Comparison of ENCODE assay signal across 12 cellular contexts in the genomic region with DNA sequence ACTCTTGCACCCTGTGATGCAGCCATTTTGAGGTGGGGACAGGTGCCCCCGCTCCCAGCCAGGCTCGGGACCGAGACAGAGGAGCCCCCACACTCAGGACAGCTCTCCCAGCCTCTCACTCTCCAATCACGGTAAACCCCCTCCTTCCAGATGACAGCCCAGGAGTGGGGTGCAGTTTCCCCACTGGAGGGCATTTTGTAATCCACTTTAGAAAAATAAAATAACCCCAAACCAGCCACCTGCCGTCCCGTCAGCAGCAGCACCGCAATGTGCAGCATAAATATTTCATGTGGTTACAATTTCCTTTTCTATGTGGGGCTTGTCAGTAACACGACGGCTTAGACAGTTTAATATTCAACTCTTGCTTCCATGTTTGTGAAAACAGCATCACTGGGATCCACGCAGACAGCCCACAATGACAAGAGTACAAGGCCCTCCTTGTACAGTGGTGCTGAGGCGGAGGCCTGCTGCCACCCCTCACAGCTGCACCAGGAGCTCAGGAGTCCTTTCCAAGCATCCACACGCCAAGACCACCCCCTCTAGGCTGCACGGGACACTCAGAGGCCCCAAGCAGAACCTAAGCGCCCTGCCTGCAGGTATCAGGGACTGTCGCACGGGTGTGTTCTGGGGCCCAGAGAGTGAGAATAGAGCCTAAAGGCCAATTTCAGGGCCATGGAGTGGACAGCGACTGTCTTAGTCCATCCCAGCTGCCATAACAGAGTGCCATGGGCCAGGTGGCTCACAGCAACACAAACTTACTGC.
DNase-seq lines count a peak whose midpoint lies in the region; ATAC-seq lines count a peak whose summit lies in the region.
"Had no signal": no experiment of that assay in that cellular context is flagged by ENCODE, and none has a peak within 500 bp of the region (broad histone marks: within the 10 kb centered on the region; RNA-seq: fewer than 3 reads in every experiment).

No MANE protein-coding gene starts in this region.

- H3K14ac ChIP-seq in trophoblast cell (ENCODE audit: low read length) = no peak overlapping the region

- no peak overlapping the region for H3K23ac ChIP-seq in trophoblast cell (ENCODE audit: low read length)

- H3K4me3 ChIP-seq in BLaER1 treated with 17β-estradiol and CSF1 and Interleukin-3, amounts not matched to agents 10 nM and 100 nM = peak overlapping the region in 8 of 10 experiments; percentile 48 to 67 (median 55); a peak in 14 of 20 replicates
- H3K4me3 ChIP-seq in mucosa of rectum (ENCODE audit: low read length in 2 of 2) = no peak overlapping the region
- no peak overlapping the region for H3K4me3 ChIP-seq in trophoblast cell (ENCODE audit: low read depth, low read length)
- no peak overlapping the region for H3K4me3 ChIP-seq in Karpas-422 (ENCODE audit: low read length)
- H3K4me3 ChIP-seq: breast epithelium had no signal

- H4K91ac ChIP-seq in trophoblast cell (ENCODE audit: low read depth, low read length) = no peak overlapping the region

- peaks cover 7% of the 10 kb centered on the region for H3K27me3 Mint-ChIP-seq in activated T-helper 1 cell treated with anti-CD3 and anti-CD28 coated beads, Interleukin-12 subunit alpha, Interleukin-12 subunit beta, Interleukin-2, Interleukin-4 antibody, amounts not matched to agents 30 ng/mL and 10 ng/mL and 1 ng/mL, durations not matched to agents 14 hours and 24 hours and 36 hours (ENCODE audit: insufficient read depth)

- ATAC-seq in GM21825 (IDR thresholded peaks at IDR 0.05; ENCODE audit: unreplicated experiment) (no peak), GM21423 (IDR thresholded peaks at IDR 0.05; ENCODE audit: unreplicated experiment) (no peak)

- H3K18ac ChIP-seq in trophoblast cell (ENCODE audit: low read length) = no peak overlapping the region

- no peak overlapping the region for H2BK5ac ChIP-seq in trophoblast cell (ENCODE audit: low read depth, low read length, poor library complexity)

- H2AK5ac ChIP-seq in trophoblast cell (ENCODE audit: low read length) = no peak overlapping the region

- H3K36me3 ChIP-seq in BLaER1 treated with 17β-estradiol and CSF1 and Interleukin-3, amounts not matched to agents 10 nM and 100 nM = no peaks in the 10 kb centered on the region
- no peaks in the 10 kb centered on the region for H3K36me3 ChIP-seq in mucosa of rectum (ENCODE audit: control insufficient read depth in 2 of 2, insufficient read depth in 2 of 2, low read length in 2 of 2)
- H3K36me3 ChIP-seq in trophoblast cell (ENCODE audit: control insufficient read depth in 1 of 2, insufficient read depth in 2 of 2, low read length in 2 of 2) = no peaks in the 10 kb centered on the region
- peaks cover 23% of the 10 kb centered on the region; the same call in 1 of the 2 replicates for H3K36me3 ChIP-seq in Karpas-422 (ENCODE audit: insufficient read depth, low read length)
- H3K36me3 ChIP-seq: breast epithelium had no signal

- peak overlapping the region; percentile 83 to 99 (median 94) for H3K4me2 ChIP-seq in BLaER1 treated with 17β-estradiol and CSF1 and Interleukin-3, amounts not matched to agents 10 nM and 100 nM
- H3K4me2 ChIP-seq in trophoblast cell (ENCODE audit: low read length) = no peak overlapping the region
- H3K4me2 ChIP-seq in Karpas-422 (ENCODE audit: low read depth, low read length, poor library complexity, severe bottlenecking) = no peak overlapping the region

- H4K8ac ChIP-seq in trophoblast cell (ENCODE audit: low read depth, low read length) = no peak overlapping the region

- no peaks in the 10 kb centered on the region for H3K79me1 ChIP-seq in trophoblast cell (ENCODE audit: low read length)

- no peaks in the 10 kb centered on the region for H3K9me2 ChIP-seq in Karpas-422 (replicated peaks; ENCODE audit: insufficient read depth, low read length)

- H3K27me3 ChIP-seq in BLaER1 treated with 17β-estradiol and CSF1 and Interleukin-3, amounts not matched to agents 10 nM and 100 nM = no peaks in the 10 kb centered on the region
- H3K27me3 ChIP-seq in mucosa of rectum (ENCODE audit: control insufficient read depth in 2 of 2, insufficient read depth in 2 of 2, low read length in 2 of 2) (no peaks in the 10 kb centered on the region), trophoblast cell (ENCODE audit: insufficient read depth, low read length) (no peaks in the 10 kb centered on the region), Karpas-422 (ENCODE audit: low read length) (no peaks in the 10 kb centered on the region)

- H3K9me3 ChIP-seq in BLaER1 treated with 17β-estradiol and CSF1 and Interleukin-3, amounts not matched to agents 10 nM and 100 nM (replicated peaks in 1 of 11) = no peaks in the 10 kb centered on the region
- H3K9me3 ChIP-seq in mucosa of rectum (ENCODE audit: control insufficient read depth in 2 of 2, low read length in 2 of 2) (no peaks in the 10 kb centered on the region), trophoblast cell (ENCODE audit: insufficient read depth, low read depth, low read length) (peaks cover 4% of the 10 kb centered on the region), Karpas-422 (ENCODE audit: low read length) (no peaks in the 10 kb centered on the region)
- H3K9me3 ChIP-seq: breast epithelium had no signal

- intact Hi-C loops in activated T-helper 1 cell treated with anti-CD3 and anti-CD28 coated beads, Interleukin-12 subunit alpha, Interleukin-12 subunit beta, Interleukin-2, Interleukin-4 antibody, amounts not matched to agents 30 ng/mL and 10 ng/mL and 1 ng/mL, durations not matched to agents 14 hours and 24 hours and 36 hours (cut with micrococcal nuclease) = loop anchor here (1.0 to 2.0 kb wide), 3 partner anchors 14 to 154 kb away; no protein-coding TSS in a partner anchor

- peak overlapping the region; percentile 52 for H3K4me3 Mint-ChIP-seq in activated T-helper 1 cell treated with anti-CD3 and anti-CD28 coated beads, Interleukin-12 subunit alpha, Interleukin-12 subunit beta, Interleukin-2, Interleukin-4 antibody, amounts not matched to agents 30 ng/mL and 10 ng/mL and 1 ng/mL, durations not matched to agents 14 hours and 24 hours and 36 hours

- no peak overlapping the region for H3K4ac ChIP-seq in trophoblast cell (ENCODE audit: low read depth, low read length)

- H4K12ac ChIP-seq in trophoblast cell (ENCODE audit: low read depth, low read length) = no peak overlapping the region

- H4K20me1 ChIP-seq in BLaER1 treated with 17β-estradiol and CSF1 and Interleukin-3, amounts not matched to agents 10 nM and 100 nM = no peaks in the 10 kb centered on the region
- H4K20me1 ChIP-seq in Karpas-422 (ENCODE audit: insufficient read depth, low read depth, low read length) = no peaks in the 10 kb centered on the region

- peaks cover 70 to 94% (median 86%) of the 10 kb centered on the region in 10 experiments for H3K4me1 ChIP-seq in BLaER1 treated with 17β-estradiol and CSF1 and Interleukin-3, amounts not matched to agents 10 nM and 100 nM
- peaks cover 0 to 8% of the 10 kb centered on the region in 2 donors for H3K4me1 ChIP-seq in mucosa of rectum (ENCODE audit: control insufficient read depth in 2 of 2, insufficient read depth in 2 of 2, low read length in 2 of 2)
- H3K4me1 ChIP-seq in trophoblast cell (ENCODE audit: control insufficient read depth in 1 of 2, insufficient read depth in 2 of 2, low read length in 2 of 2) = no peaks in the 10 kb centered on the region
- peaks cover 39% of the 10 kb centered on the region for H3K4me1 ChIP-seq in Karpas-422 (ENCODE audit: low read length)
- H3K4me1 ChIP-seq: breast epithelium had no signal

- no peak overlapping the region for H2BK120ac ChIP-seq in trophoblast cell (ENCODE audit: insufficient read depth, low read length, poor library complexity)

- H3K9ac ChIP-seq in BLaER1 treated with 17β-estradiol and CSF1 and Interleukin-3, amounts not matched to agents 10 nM and 100 nM = peak overlapping the region; percentile 44 to 91 (median 84); a peak in 20 of 22 replicates
- H3K9ac ChIP-seq in mucosa of rectum (ENCODE audit: low read depth in 1 of 2, low read length in 2 of 2) (peak overlapping the region in 1 of 2 donors; percentile 54), trophoblast cell (ENCODE audit: low read length) (no peak overlapping the region), Karpas-422 (ENCODE audit: low read length) (no peak overlapping the region)

- H3K79me2 ChIP-seq in trophoblast cell (ENCODE audit: control insufficient read depth, insufficient read depth, low read length, poor library complexity) (no peaks in the 10 kb centered on the region), Karpas-422 (ENCODE audit: low read length) (no peaks in the 10 kb centered on the region)

- no peak overlapping the region for H2AFZ ChIP-seq in trophoblast cell (ENCODE audit: insufficient read depth, low read length, poor library complexity)
- H2AFZ ChIP-seq in Karpas-422 (ENCODE audit: low read length) = no peak overlapping the region

- peak overlapping the region; percentile 87 for H3K27ac Mint-ChIP-seq in activated T-helper 1 cell treated with anti-CD3 and anti-CD28 coated beads, Interleukin-12 subunit alpha, Interleukin-12 subunit beta, Interleukin-2, Interleukin-4 antibody, amounts not matched to agents 30 ng/mL and 10 ng/mL and 1 ng/mL, durations not matched to agents 14 hours and 24 hours and 36 hours

- H3K9me3 Mint-ChIP-seq in activated T-helper 1 cell treated with anti-CD3 and anti-CD28 coated beads, Interleukin-12 subunit alpha, Interleukin-12 subunit beta, Interleukin-2, Interleukin-4 antibody, amounts not matched to agents 30 ng/mL and 10 ng/mL and 1 ng/mL, durations not matched to agents 14 hours and 24 hours and 36 hours = no peaks in the 10 kb centered on the region

- H3K27ac ChIP-seq in BLaER1 treated with 17β-estradiol and CSF1 and Interleukin-3, amounts not matched to agents 10 nM and 100 nM = peak overlapping the region; percentile 9 to 99 (median 93); a peak in 21 of 22 replicates
- peak overlapping the region; percentile 78 to 80 for H3K27ac ChIP-seq in mucosa of rectum (ENCODE audit: low read depth in 2 of 2, low read length in 2 of 2)
- H3K27ac ChIP-seq in trophoblast cell (ENCODE audit: low read depth, low read length) = no peak overlapping the region
- no peak overlapping the region for H3K27ac ChIP-seq in Karpas-422 (ENCODE audit: low read length)
- H3K27ac ChIP-seq: breast epithelium, C4-2B had no signal

- H3K36me3 Mint-ChIP-seq in activated T-helper 1 cell treated with anti-CD3 and anti-CD28 coated beads, Interleukin-12 subunit alpha, Interleukin-12 subunit beta, Interleukin-2, Interleukin-4 antibody, amounts not matched to agents 30 ng/mL and 10 ng/mL and 1 ng/mL, durations not matched to agents 14 hours and 24 hours and 36 hours (ENCODE audit: low read depth) = peaks cover 1% of the 10 kb centered on the region

- peaks cover 78% of the 10 kb centered on the region for H3K4me1 Mint-ChIP-seq in activated T-helper 1 cell treated with anti-CD3 and anti-CD28 coated beads, Interleukin-12 subunit alpha, Interleukin-12 subunit beta, Interleukin-2, Interleukin-4 antibody, amounts not matched to agents 30 ng/mL and 10 ng/mL and 1 ng/mL, durations not matched to agents 14 hours and 24 hours and 36 hours (ENCODE audit: low read depth)

- H2BK12ac ChIP-seq in trophoblast cell (ENCODE audit: low read length) = no peak overlapping the region

- peak; percentile 50 for DNase-seq in MV-4-11 (lab: John Stamatoyannopoulos, UW)
- peak; percentile 43 for DNase-seq in activated T-helper 1 cell treated with anti-CD3 and anti-CD28 coated beads, Interleukin-12 subunit alpha, Interleukin-12 subunit beta, Interleukin-2, Interleukin-4 antibody, amounts not matched to agents 30 ng/mL and 10 ng/mL and 1 ng/mL, durations not matched to agents 14 hours and 24 hours and 36 hours (ENCODE audit: low spot score)
- no peak for DNase-seq in trophoblast cell
- no peak for DNase-seq in Karpas-422
- DNase-seq: GOT3, NCI-H345 had no signal

- no CpG with 5 or more reads among the region's 17 CpGs for WGBS in trophoblast cell (ENCODE audit: extremely low coverage, insufficient coverage, insufficient read length)

Comparison
In these comparisons a context has a peak if more than half of its experiments do, and no peak if none do; other contexts are left out.
1. H3K27ac ChIP-seq: peak in BLaER1 treated with 17β-estradiol and CSF1 and Interleukin-3, amounts not matched to agents 10 nM and 100 nM (11 of 11) and mucosa of rectum (2 of 2); none in trophoblast cell (single experiment) and Karpas-422 (single experiment).
2. H3K4me2 ChIP-seq: peak in BLaER1 treated with 17β-estradiol and CSF1 and Interleukin-3, amounts not matched to agents 10 nM and 100 nM (11 of 11); none in trophoblast cell (single experiment) and Karpas-422 (single experiment).
3. H3K4me3 ChIP-seq: peak in BLaER1 treated with 17β-estradiol and CSF1 and Interleukin-3, amounts not matched to agents 10 nM and 100 nM (8 of 10); none in mucosa of rectum (0 of 2), trophoblast cell (single experiment) and Karpas-422 (single experiment).
4. H3K9ac ChIP-seq: peak in BLaER1 treated with 17β-estradiol and CSF1 and Interleukin-3, amounts not matched to agents 10 nM and 100 nM (11 of 11); none in trophoblast cell (single experiment) and Karpas-422 (single experiment).
5. DNase-seq: peak in MV-4-11 (single experiment) and activated T-helper 1 cell treated with anti-CD3 and anti-CD28 coated beads, Interleukin-12 subunit alpha, Interleukin-12 subunit beta, Interleukin-2, Interleukin-4 antibody, amounts not matched to agents 30 ng/mL and 10 ng/mL and 1 ng/mL, durations not matched to agents 14 hours and 24 hours and 36 hours (single experiment); none in trophoblast cell (0 of 2) and Karpas-422 (single experiment).